Comparison of ENCODE assay signal across 1 cellular context in the genomic region with DNA sequence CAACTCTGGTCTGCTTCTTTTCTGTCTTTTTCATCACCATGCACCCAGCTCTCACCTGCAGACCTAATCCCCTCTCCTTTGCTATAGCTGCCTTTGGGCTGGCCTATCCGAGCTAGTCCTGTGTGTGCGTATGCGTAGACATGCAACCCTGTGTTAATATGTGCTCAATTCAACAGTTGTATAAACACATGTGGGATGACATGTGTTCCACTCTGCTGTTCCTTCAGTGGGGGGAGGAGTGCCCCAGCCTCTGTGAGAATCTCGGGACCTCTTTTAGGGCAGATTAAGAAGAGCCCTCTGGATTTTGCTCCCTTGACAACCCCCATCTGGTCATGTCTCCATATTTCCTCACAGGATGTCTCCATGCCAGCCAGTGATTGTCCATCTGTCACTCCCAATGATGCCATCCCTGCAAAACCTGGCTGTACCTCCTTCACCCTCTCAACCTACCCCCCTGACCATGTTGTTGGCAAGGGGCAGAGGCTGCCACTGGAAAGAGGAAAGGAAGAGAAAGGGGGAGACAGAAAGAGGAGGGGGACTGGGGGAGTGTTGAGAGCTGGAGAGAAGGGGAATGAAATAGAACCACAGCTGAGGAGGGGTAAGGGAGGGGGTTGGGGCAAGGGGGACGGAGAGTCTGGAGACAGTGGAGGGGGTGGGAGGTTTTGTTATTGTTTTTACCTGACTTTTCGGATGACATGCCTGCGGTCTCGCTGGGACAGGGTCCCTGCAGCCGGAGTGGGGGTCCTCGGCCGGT.
TF ChIP-seq lines count a peak whose summit lies in the region.

No MANE protein-coding gene starts in this region.

TF ChIP-seq in IMR-90, 13 proteins besides CTCF, POLR2A, EP300 and RAD21:
- TF ChIP-seq RFX5 (IDR thresholded peaks at IDR 0.05; ENCODE audit: low read depth, low read length) (no peak), MAFK (IDR thresholded peaks at IDR 0.05; ENCODE audit: low read depth, low read length) (no peak), FOS (IDR thresholded peaks at IDR 0.05; ENCODE audit: low read depth, low read length) (no peak), BHLHE40 (IDR thresholded peaks at IDR 0.05; ENCODE audit: low read depth, low read length) (no peak), NFE2L2 (IDR thresholded peaks at IDR 0.05; ENCODE audit: low read depth, low read length) (no peak), MAZ (IDR thresholded peaks at IDR 0.05; ENCODE audit: borderline replicate concordance, low read depth, low read length) (no peak), MXI1 (IDR thresholded peaks at IDR 0.05; ENCODE audit: borderline replicate concordance, low read depth, low read length) (no peak)
- TF ChIP-seq, protein P1, sequence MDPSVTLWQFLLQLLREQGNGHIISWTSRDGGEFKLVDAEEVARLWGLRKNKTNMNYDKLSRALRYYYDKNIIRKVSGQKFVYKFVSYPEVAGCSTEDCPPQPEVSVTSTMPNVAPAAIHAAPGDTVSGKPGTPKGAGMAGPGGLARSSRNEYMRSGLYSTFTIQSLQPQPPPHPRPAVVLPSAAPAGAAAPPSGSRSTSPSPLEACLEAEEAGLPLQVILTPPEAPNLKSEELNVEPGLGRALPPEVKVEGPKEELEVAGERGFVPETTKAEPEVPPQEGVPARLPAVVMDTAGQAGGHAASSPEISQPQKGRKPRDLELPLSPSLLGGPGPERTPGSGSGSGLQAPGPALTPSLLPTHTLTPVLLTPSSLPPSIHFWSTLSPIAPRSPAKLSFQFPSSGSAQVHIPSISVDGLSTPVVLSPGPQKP (IDR thresholded peaks at IDR 0.05; ENCODE audit: borderline replicate concordance, low read depth, low read length) = no peak
